Comparison of ENCODE assay signal across 1 cellular context in genomic region chr6:38194282-38194572, GRCh38.
TF ChIP-seq lines count a peak whose summit lies in the region.

No MANE protein-coding gene starts in this region.

TF ChIP-seq in GM23338, 12 proteins besides CTCF, POLR2A, EP300 and RAD21 (continued from another document):
- TF ChIP-seq, protein P1, sequence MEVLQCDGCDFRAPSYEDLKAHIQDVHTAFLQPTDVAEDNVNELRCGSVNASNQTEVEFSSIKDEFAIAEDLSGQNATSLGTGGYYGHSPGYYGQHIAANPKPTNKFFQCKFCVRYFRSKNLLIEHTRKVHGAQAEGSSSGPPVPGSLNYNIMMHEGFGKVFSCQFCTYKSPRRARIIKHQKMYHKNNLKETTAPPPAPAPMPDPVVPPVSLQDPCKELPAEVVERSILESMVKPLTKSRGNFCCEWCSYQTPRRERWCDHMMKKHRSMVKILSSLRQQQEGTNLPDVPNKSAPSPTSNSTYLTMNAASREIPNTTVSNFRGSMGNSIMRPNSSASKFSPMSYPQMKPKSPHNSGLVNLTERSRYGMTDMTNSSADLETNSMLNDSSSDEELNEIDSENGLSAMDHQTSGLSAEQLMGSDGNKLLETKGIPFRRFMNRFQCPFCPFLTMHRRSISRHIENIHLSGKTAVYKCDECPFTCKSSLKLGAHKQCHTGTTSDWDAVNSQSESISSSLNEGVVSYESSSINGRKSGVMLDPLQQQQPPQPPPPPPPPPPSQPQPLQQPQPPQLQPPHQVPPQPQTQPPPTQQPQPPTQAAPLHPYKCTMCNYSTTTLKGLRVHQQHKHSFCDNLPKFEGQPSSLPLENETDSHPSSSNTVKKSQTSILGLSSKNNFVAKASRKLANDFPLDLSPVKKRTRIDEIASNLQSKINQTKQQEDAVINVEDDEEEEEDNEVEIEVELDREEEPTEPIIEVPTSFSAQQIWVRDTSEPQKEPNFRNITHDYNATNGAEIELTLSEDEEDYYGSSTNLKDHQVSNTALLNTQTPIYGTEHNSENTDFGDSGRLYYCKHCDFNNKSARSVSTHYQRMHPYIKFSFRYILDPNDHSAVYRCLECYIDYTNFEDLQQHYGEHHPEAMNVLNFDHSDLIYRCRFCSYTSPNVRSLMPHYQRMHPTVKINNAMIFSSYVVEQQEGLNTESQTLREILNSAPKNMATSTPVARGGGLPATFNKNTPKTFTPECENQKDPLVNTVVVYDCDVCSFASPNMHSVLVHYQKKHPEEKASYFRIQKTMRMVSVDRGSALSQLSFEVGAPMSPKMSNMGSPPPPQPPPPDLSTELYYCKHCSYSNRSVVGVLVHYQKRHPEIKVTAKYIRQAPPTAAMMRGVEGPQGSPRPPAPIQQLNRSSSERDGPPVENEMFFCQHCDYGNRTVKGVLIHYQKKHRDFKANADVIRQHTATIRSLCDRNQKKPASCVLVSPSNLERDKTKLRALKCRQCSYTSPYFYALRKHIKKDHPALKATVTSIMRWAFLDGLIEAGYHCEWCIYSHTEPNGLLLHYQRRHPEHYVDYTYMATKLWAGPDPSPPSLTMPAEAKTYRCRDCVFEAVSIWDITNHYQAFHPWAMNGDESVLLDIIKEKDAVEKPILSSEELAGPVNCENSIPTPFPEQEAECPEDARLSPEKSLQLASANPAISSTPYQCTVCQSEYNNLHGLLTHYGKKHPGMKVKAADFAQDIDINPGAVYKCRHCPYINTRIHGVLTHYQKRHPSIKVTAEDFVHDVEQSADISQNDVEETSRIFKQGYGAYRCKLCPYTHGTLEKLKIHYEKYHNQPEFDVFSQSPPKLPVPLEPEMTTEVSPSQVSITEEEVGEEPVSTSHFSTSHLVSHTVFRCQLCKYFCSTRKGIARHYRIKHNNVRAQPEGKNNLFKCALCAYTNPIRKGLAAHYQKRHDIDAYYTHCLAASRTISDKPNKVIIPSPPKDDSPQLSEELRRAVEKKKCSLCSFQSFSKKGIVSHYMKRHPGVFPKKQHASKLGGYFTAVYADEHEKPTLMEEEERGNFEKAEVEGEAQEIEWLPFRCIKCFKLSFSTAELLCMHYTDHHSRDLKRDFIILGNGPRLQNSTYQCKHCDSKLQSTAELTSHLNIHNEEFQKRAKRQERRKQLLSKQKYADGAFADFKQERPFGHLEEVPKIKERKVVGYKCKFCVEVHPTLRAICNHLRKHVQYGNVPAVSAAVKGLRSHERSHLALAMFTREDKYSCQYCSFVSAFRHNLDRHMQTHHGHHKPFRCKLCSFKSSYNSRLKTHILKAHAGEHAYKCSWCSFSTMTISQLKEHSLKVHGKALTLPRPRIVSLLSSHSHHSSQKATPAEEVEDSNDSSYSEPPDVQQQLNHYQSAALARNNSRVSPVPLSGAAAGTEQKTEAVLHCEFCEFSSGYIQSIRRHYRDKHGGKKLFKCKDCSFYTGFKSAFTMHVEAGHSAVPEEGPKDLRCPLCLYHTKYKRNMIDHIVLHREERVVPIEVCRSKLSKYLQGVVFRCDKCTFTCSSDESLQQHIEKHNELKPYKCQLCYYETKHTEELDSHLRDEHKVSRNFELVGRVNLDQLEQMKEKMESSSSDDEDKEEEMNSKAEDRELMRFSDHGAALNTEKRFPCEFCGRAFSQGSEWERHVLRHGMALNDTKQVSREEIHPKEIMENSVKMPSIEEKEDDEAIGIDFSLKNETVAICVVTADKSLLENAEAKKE (CRISPR knock-in tag; IDR thresholded peaks at IDR 0.05), result no peak
- TF ChIP-seq CREB1 (CRISPR knock-in tag; IDR thresholded peaks at IDR 0.05; ENCODE audit: low read depth) (no peak), EZH2 (IDR thresholded peaks at IDR 0.05; ENCODE audit: low read depth, unreplicated experiment) (no peak), NANOG (IDR thresholded peaks at IDR 0.05; ENCODE audit: borderline replicate concordance) (no peak), REST (IDR thresholded peaks at IDR 0.05; ENCODE audit: unreplicated experiment) (no peak), POLR2AphosphoS5 (IDR thresholded peaks at IDR 0.05; ENCODE audit: low read depth) (no peak), ETS1 (IDR thresholded peaks at IDR 0.05) (no peak), STAT1 (IDR thresholded peaks at IDR 0.05; ENCODE audit: unreplicated experiment) (no peak), EZH2phosphoT487 (IDR thresholded peaks at IDR 0.05; ENCODE audit: unreplicated experiment) (no peak), ZNF114 (CRISPR knock-in tag; IDR thresholded peaks at IDR 0.05) (no peak), JUNB (IDR thresholded peaks at IDR 0.05; ENCODE audit: unreplicated experiment) (no peak)
TF ChIP-seq in GM23338: peak in this region for 0.
